In genomic region chr11:86072211-86072610, GRCh38 we compare ENCODE assay signal across 26 cellular contexts. TPM values are rescaled to one million over a fixed set of nuclear protein-coding genes. Genes with fewer than 3 reads are reported as not detected.
A peak's percentile ranks its signal among the peaks of the same experiment; 100 is the strongest.
DNase-seq lines count a peak whose midpoint lies in the region; ATAC-seq, FAIRE-seq and TF ChIP-seq lines count a peak whose summit lies in the region.
"Had no signal": no experiment of that assay in that cellular context is flagged by ENCODE, and none has a peak within 500 bp of the region (broad histone marks: within the 10 kb centered on the region; RNA-seq: fewer than 3 reads in every experiment).

No MANE protein-coding gene starts in this region.

- H3K4me1 Mint-ChIP-seq in activated naive CD8-positive, alpha-beta T cell treated with anti-CD3 and anti-CD28 coated beads, Interleukin-2, amount 50 U/mL, for 24 hours = peaks cover 14% of the 10 kb centered on the region
- H3K4me1 Mint-ChIP-seq in activated CD4-positive, alpha-beta memory T cell treated with anti-CD3 and anti-CD28 coated beads for 36 hours (ENCODE audit: low read depth) = peaks cover 13% of the 10 kb centered on the region

- no peaks in the 10 kb centered on the region for H3K9me3 Mint-ChIP-seq in activated naive CD8-positive, alpha-beta T cell treated with anti-CD3 and anti-CD28 coated beads, Interleukin-2, amount 50 U/mL, for 24 hours
- no peaks in the 10 kb centered on the region for H3K9me3 Mint-ChIP-seq in activated CD4-positive, alpha-beta memory T cell treated with anti-CD3 and anti-CD28 coated beads for 36 hours
- H3K9me3 Mint-ChIP-seq: CD8-positive, alpha-beta T cell had no signal

- H3K27me3 ChIP-seq in GM23248 (replicated peaks; ENCODE audit: insufficient read depth) = no peaks in the 10 kb centered on the region
- H3K27me3 ChIP-seq in K562 (ENCODE audit: control insufficient read depth in 2 of 2, insufficient read depth in 2 of 2, low read length in 2 of 2) = no peaks in the 10 kb centered on the region
- no peaks in the 10 kb centered on the region for H3K27me3 ChIP-seq in osteoblast (ENCODE audit: insufficient read depth, low read length)
- H3K27me3 ChIP-seq in small intestine (ENCODE audit: control insufficient read depth in 2 of 2, insufficient read depth in 2 of 2, low read length in 2 of 2) = no peaks in the 10 kb centered on the region
- no peaks in the 10 kb centered on the region for H3K27me3 ChIP-seq in tibial nerve

- TF ChIP-seq CTCF in AG10803 (conservative IDR thresholded peaks at IDR 0.05; ENCODE audit: low read length) (no peak), K562 (IDR thresholded peaks at IDR 0.05 in 2 of 3, conservative IDR thresholded peaks at IDR 0.05 in 1 of 3; ENCODE audit: insufficient read depth in 2 of 3, low read depth in 1 of 3, low read length in 3 of 3) (no peak), osteoblast (IDR thresholded peaks at IDR 0.05; ENCODE audit: extremely low read depth, low read depth, low read length) (no peak), tibial nerve (IDR thresholded peaks at IDR 0.05) (no peak)

- TF ChIP-seq EP300 in K562 (IDR thresholded peaks at IDR 0.05; ENCODE audit: low read length) = no peak
- TF ChIP-seq EP300 in tibial nerve (IDR thresholded peaks at IDR 0.05) = no peak

- no peak overlapping the region for H3K4me2 ChIP-seq in GM23248 (ENCODE audit: unreplicated experiment)
- H3K4me2 ChIP-seq in K562 (ENCODE audit: insufficient read depth, low read length) = no peak overlapping the region
- H3K4me2 ChIP-seq in osteoblast (ENCODE audit: insufficient read depth, low read length) = no peak overlapping the region
- H3K4me2 ChIP-seq: A549 had no signal

- no peaks in the 10 kb centered on the region for H3K9me2 ChIP-seq in GM23248 (ENCODE audit: insufficient read depth)

- H4K20me1 ChIP-seq in GM23248 (ENCODE audit: insufficient read depth) (no peaks in the 10 kb centered on the region), K562 (replicated peaks; ENCODE audit: control insufficient read depth, insufficient read depth, low read length) (0 out of 2 replicates have a peak, but pooled peaks cover 6% of the 10 kb centered on the region), osteoblast (ENCODE audit: insufficient read depth, low read length) (peaks cover 13% of the 10 kb centered on the region)

- no peaks in the 10 kb centered on the region; the same call in 1 of the 2 replicates for H3K36me3 ChIP-seq in GM23248 (ENCODE audit: low read depth)
- peaks cover 2% of the 10 kb centered on the region; the same call in 1 of the 3 replicates for H3K36me3 ChIP-seq in K562 (ENCODE audit: control insufficient read depth, insufficient read depth, low read length)
- H3K36me3 ChIP-seq in osteoblast (ENCODE audit: insufficient read depth, low read length) = no peaks in the 10 kb centered on the region
- no peaks in the 10 kb centered on the region for H3K36me3 ChIP-seq in small intestine (ENCODE audit: control insufficient read depth in 2 of 2, insufficient read depth in 2 of 2, low read length in 2 of 2)
- H3K36me3 ChIP-seq in tibial nerve = no peaks in the 10 kb centered on the region

- H3K4me1 ChIP-seq in GM23248 (ENCODE audit: insufficient read depth) (peaks cover 34% of the 10 kb centered on the region), K562 (replicated peaks in 1 of 2; ENCODE audit: control insufficient read depth in 2 of 2, insufficient read depth in 2 of 2, low read length in 2 of 2) (peaks cover 3 to 32% of the 10 kb centered on the region in 2 experiments; a peak in 4 of 5 replicates), osteoblast (ENCODE audit: insufficient read depth, low read length) (peaks cover 17% of the 10 kb centered on the region), small intestine (ENCODE audit: control insufficient read depth in 2 of 2, insufficient read depth in 1 of 2, low read depth in 1 of 2, low read length in 1 of 2) (no peaks in the 10 kb centered on the region), tibial nerve (peaks cover 0 to 15% (median 6%) of the 10 kb centered on the region in 4 donors)

- ATAC-seq in K562 = no peak
- no peak for ATAC-seq in activated naive CD8-positive, alpha-beta T cell treated with anti-CD3 and anti-CD28 coated beads, Interleukin-2, amount 50 U/mL, for 24 hours
- ATAC-seq: A549; CD8-positive, alpha-beta T cell; Panc1 had no signal

- H2AFZ ChIP-seq in GM23248 (no peak overlapping the region; the same call in 1 of the 2 replicates), K562 (ENCODE audit: low read depth, low read length) (peak overlapping the region; percentile 37; the same call in 1 of the 2 replicates), osteoblast (ENCODE audit: low read length) (peak overlapping the region; percentile 41)

- no peak for TF ChIP-seq RAD21 in K562 (CRISPR knock-in tag; conservative IDR thresholded peaks at IDR 0.05 in 1 of 2, IDR thresholded peaks at IDR 0.05 in 1 of 2)

- no TSS peak for BruUV-seq in K562 (replicated peaks; lab: Mats Ljungman, UMichigan)

- H3K27ac ChIP-seq in GM23248 (peak overlapping the region; percentile 30), K562 (ENCODE audit: extremely low read depth, low read depth, low read length) (no peak overlapping the region), osteoblast (ENCODE audit: low read depth, low read length) (no peak overlapping the region), small intestine (ENCODE audit: low read depth in 1 of 2, low read length in 1 of 2) (no peak overlapping the region), tibial nerve (no peak overlapping the region)
- H3K27ac ChIP-seq: A549, C4-2B, RWPE1 had no signal

- peaks cover 24% of the 10 kb centered on the region for H3K79me2 ChIP-seq in GM23248 (ENCODE audit: insufficient read depth)
- H3K79me2 ChIP-seq in K562 (ENCODE audit: control insufficient read depth, insufficient read depth, low read length) = peaks cover 17% of the 10 kb centered on the region
- H3K79me2 ChIP-seq in osteoblast (ENCODE audit: insufficient read depth, low read length) = peaks cover 17% of the 10 kb centered on the region

- in situ Hi-C loops in GM23248 (cut with MboI) (no loop called here), K562 (cut with MboI) (no loop called here)

- H3K9ac ChIP-seq in GM23248 (no peak overlapping the region), K562 (ENCODE audit: insufficient read depth in 1 of 2, low read depth in 2 of 2, low read length in 2 of 2) (no peak overlapping the region)

- no peaks in the 10 kb centered on the region for H3K27me3 Mint-ChIP-seq in activated naive CD8-positive, alpha-beta T cell treated with anti-CD3 and anti-CD28 coated beads, Interleukin-2, amount 50 U/mL, for 24 hours
- H3K27me3 Mint-ChIP-seq in activated CD4-positive, alpha-beta memory T cell treated with anti-CD3 and anti-CD28 coated beads for 36 hours = no peaks in the 10 kb centered on the region
- H3K27me3 Mint-ChIP-seq: B cell had no signal

- no peak overlapping the region for H3K4me3 ChIP-seq in AG10803 (ENCODE audit: low read length)
- H3K4me3 ChIP-seq in GM23248 = no peak overlapping the region
- no peak overlapping the region for H3K4me3 ChIP-seq in K562
- H3K4me3 ChIP-seq in osteoblast (ENCODE audit: insufficient read depth, low read length) = no peak overlapping the region
- no peak overlapping the region for H3K4me3 ChIP-seq in small intestine (ENCODE audit: low read depth in 1 of 2, low read length in 2 of 2)
- H3K4me3 ChIP-seq in tibial nerve = no peak overlapping the region
- H3K4me3 ChIP-seq: A549 had no signal

- H3K9me1 ChIP-seq in K562 (ENCODE audit: control insufficient read depth, insufficient read depth, low read length) = no peaks in the 10 kb centered on the region

- H3F3A ChIP-seq in GM23248 (ENCODE audit: insufficient read depth) = peaks cover 30% of the 10 kb centered on the region

- no peak overlapping the region for H3K4me3 Mint-ChIP-seq in activated naive CD8-positive, alpha-beta T cell treated with anti-CD3 and anti-CD28 coated beads, Interleukin-2, amount 50 U/mL, for 24 hours
- no peak overlapping the region for H3K4me3 Mint-ChIP-seq in activated CD4-positive, alpha-beta memory T cell treated with anti-CD3 and anti-CD28 coated beads for 36 hours
- H3K4me3 Mint-ChIP-seq: B cell; CD8-positive, alpha-beta T cell had no signal

- intact Hi-C loops in K562 (cut with micrococcal nuclease) = no loop called here
- intact Hi-C loops in activated CD4-positive, alpha-beta memory T cell treated with anti-CD3 and anti-CD28 coated beads for 36 hours (cut with micrococcal nuclease) = no loop called here

- TF ChIP-seq POLR2A in K562 (conservative IDR thresholded peaks at IDR 0.05) = no peak
- no peak for TF ChIP-seq POLR2A in tibial nerve (IDR thresholded peaks at IDR 0.05)

- peak; percentile 33 for DNase-seq in AG10803 (ENCODE audit: low read depth)
- peak; percentile 22 for DNase-seq in GM23248
- no peak for DNase-seq in K562 (ENCODE audit: extremely low read depth in 1 of 4, low spot score in 3 of 4)
- no peak for DNase-seq in osteoblast (ENCODE audit: insufficient read length, low spot score, missing footprints)
- DNase-seq in small intestine = no peak
- DNase-seq in tibial nerve (ENCODE audit: low spot score in 2 of 2) = no peak
- DNase-seq in activated naive CD8-positive, alpha-beta T cell treated with anti-CD3 and anti-CD28 coated beads, Interleukin-2, amount 50 U/mL, for 24 hours = no peak
- DNase-seq in activated CD4-positive, alpha-beta memory T cell treated with anti-CD3 and anti-CD28 coated beads for 36 hours = no peak
- DNase-seq: Caco-2; CD8-positive, alpha-beta T cell; DMS 273 treated with DMSO at 0.1 percent for 48 hours; DMS79; H7; KG1; MM.1S; NCI-H2029; NCI-H2227 treated with DMSO at 0.1 percent for 48 hours; NCI-H69; SHP77; SW 1271 had no signal

- FAIRE-seq in K562 (lab: Jason Lieb, UNC) (no peak), small intestine (lab: Jason Lieb, UNC) (no peak)
- FAIRE-seq: A549, GM12892 had no signal

- peaks cover 10% of the 10 kb centered on the region for H3K36me3 Mint-ChIP-seq in activated naive CD8-positive, alpha-beta T cell treated with anti-CD3 and anti-CD28 coated beads, Interleukin-2, amount 50 U/mL, for 24 hours (ENCODE audit: low read depth)
- H3K36me3 Mint-ChIP-seq in activated CD4-positive, alpha-beta memory T cell treated with anti-CD3 and anti-CD28 coated beads for 36 hours = peaks cover 10% of the 10 kb centered on the region

- CTCF ChIA-PET in K562 (lab: Yijun Ruan, JAX; ENCODE audit: low intra/inter-chr PET ratio) = no interaction called here
- CTCF ChIA-PET in activated CD4-positive, alpha-beta memory T cell treated with anti-CD3 and anti-CD28 coated beads for 36 hours (lab: Charles Lee) = no interaction called here

- POLR2A ChIA-PET in K562 (lab: Yijun Ruan, JAX) = no interaction called here
- POLR2A ChIA-PET in activated CD4-positive, alpha-beta memory T cell treated with anti-CD3 and anti-CD28 coated beads for 36 hours (lab: Charles Lee) = no interaction called here

- H3K27ac Mint-ChIP-seq in activated naive CD8-positive, alpha-beta T cell treated with anti-CD3 and anti-CD28 coated beads, Interleukin-2, amount 50 U/mL, for 24 hours = no peak overlapping the region
- no peak overlapping the region for H3K27ac Mint-ChIP-seq in activated CD4-positive, alpha-beta memory T cell treated with anti-CD3 and anti-CD28 coated beads for 36 hours
- H3K27ac Mint-ChIP-seq: B cell; CD8-positive, alpha-beta T cell had no signal

- 79 to 83% methylated on average over 5 of the region's 5 CpGs for WGBS in GM23248 (ENCODE audit: low coverage in 1 of 2, low lambda C conversion rate in 2 of 2, missing lambda C conversion rate in 2 of 2), 2 experiments
- 81% methylated on average over 5 of the region's 5 CpGs for WGBS in K562 (ENCODE audit: insufficient coverage, low coverage, missing lambda C conversion rate)
- 95 to 99% (median 97%) methylated on average over 5 of the region's 5 CpGs for WGBS in small intestine, 3 donors
- 89 to 92% methylated on average over 5 of the region's 5 CpGs for WGBS in tibial nerve, 2 donors

- H3K9me3 ChIP-seq in GM23248 (ENCODE audit: low read depth) (no peaks in the 10 kb centered on the region), K562 (replicated peaks; ENCODE audit: control insufficient read depth, insufficient read depth, low read depth, low read length) (no peaks in the 10 kb centered on the region), osteoblast (ENCODE audit: low read depth, low read length) (no peaks in the 10 kb centered on the region), small intestine (ENCODE audit: control insufficient read depth, low read depth) (no peaks in the 10 kb centered on the region), tibial nerve (no peaks in the 10 kb centered on the region)
- H3K9me3 ChIP-seq: A549, Caco-2 had no signal

RNA-seq across cellular contexts. Expression of gene PICALM, which starts 3.3 kb away (rescaled TPM):
- 277 and 310 TPM in 2 replicates for total RNA-seq in GM23248 (2014; rRNA removed; shearing (Covaris generic))
- polyA plus RNA-seq in GM23248 (2016; fragmentation: Nextera tagmentation; extraction: Ambion mirVana) (69.7 and 73.2 TPM in 2 replicates), K562 (2011; rRNA removed) (681 and 990 TPM in 2 replicates), K562 (2014; fragmentation: Illumina TruSeq; extraction: Trizol) (445 and 542 TPM in 2 replicates), K562 (2014; fragmentation: Nextera tagmentation; extraction: Ambion mirVana) (100 to 1,000 TPM in 1 of 2 experiments, 10 to 100 TPM in 1; 41.3 to 129 TPM), K562 (2014; rRNA removed) (304 TPM in 2 replicates), small intestine (100 to 1,000 TPM in 2 of 3 donors, 10 to 100 TPM in 1; 88.8 to 127 (median 106) TPM)
- total RNA-seq in K562 (2011; cell fraction: chromatin; rRNA removed; ENCODE audit: low replicate concordance) = 475 and 1,498 TPM in 2 replicates
- total RNA-seq in K562 (2011; cell fraction: nucleolus; rRNA removed) = 202 and 279 TPM in 2 replicates
- total RNA-seq in K562 (2011; cell fraction: nucleoplasm; rRNA removed) = 517 and 758 TPM in 2 replicates
- total RNA-seq in K562 (2014; rRNA removed) (230 and 307 TPM in 2 replicates), K562 (2014; rRNA removed; fragmentation: Illumina TruSeq; extraction: Trizol) (340 and 386 TPM in 2 replicates), K562 (2015; rRNA removed; fragmentation: Illumina TruSeq; extraction: Trizol) (269 and 309 TPM in 2 replicates), K562 (2021) (281 and 340 TPM in 2 replicates), osteoblast (313 and 324 TPM in 2 replicates), tibial nerve (100 to 1,000 TPM; 287 to 339 (median 313) TPM)
- polyA plus RNA-seq in K562 (2011; cell fraction: cytosol; rRNA removed) = 509 and 566 TPM in 2 replicates
- polyA plus RNA-seq in K562 (2011; cell fraction: nucleus; rRNA removed) = 499 and 568 TPM in 2 replicates
- 259 and 286 TPM in 2 replicates for polyA plus RNA-seq in K562 (2012)
- 1,181 and 1,573 TPM in 2 replicates for polyA minus RNA-seq in K562 (2011; rRNA and poly(A)+ RNA removed)
- polyA minus RNA-seq in K562 (2011; cell fraction: cytosol; rRNA and poly(A)+ RNA removed) = 387 and 658 TPM in 2 replicates
- 394 and 431 TPM in 2 replicates for polyA minus RNA-seq in K562 (2011; cell fraction: nucleus; rRNA and poly(A)+ RNA removed)
- 10 to 100 TPM; 75.9 to 90.4 TPM for total RNA-seq in activated CD4-positive, alpha-beta memory T cell treated with anti-CD3 and anti-CD28 coated beads for 36 hours

Comparison
In these comparisons a context has a peak if more than half of its experiments do, and no peak if none do; other contexts are left out.
1. DNase-seq: peak in AG10803 (single experiment) and GM23248 (single experiment); none in K562 (0 of 4), osteoblast (single experiment), small intestine (single experiment), tibial nerve (0 of 2), activated naive CD8-positive, alpha-beta T cell treated with anti-CD3 and anti-CD28 coated beads, Interleukin-2, amount 50 U/mL, for 24 hours (single experiment) and activated CD4-positive, alpha-beta memory T cell treated with anti-CD3 and anti-CD28 coated beads for 36 hours (single experiment).